In the genomic region with DNA sequence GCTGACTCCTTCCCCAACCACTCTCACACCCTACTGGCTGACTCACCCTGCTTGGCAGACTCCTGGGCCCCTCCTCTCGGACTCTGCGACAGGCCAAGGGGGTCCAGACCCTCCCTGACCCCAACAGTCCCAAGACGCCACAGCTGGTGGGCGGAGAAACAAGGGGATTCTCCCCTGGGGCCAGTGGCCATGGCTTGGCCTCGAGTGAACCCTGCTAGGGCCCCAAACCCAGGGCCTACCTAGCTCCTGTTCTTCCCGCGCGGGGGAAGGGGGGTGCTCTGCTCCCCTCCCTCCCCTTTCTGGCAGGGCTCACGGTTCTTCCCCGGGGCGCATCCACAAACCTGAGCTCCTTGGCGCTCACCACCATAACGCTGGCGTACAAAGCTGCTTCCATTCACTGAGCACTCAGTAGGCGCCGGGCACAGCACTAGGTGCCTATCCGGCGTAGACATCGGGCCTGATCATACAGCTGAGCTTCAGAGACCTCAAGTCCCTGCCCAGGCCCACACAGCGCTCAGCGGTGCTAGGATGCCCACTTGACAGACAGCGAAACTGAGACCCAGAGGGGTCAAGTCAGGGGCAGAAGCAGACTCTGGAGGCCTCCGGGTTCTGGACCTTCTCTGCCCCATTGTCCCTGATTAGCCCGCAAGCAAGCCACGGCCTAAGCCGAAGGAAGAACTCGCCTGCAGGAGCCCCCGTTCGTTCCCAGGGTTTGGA, we compare ENCODE assay signal across 8 cellular contexts. TPM values are rescaled to one million over a fixed set of nuclear protein-coding genes. Genes with fewer than 3 reads are reported as not detected.
DNase-seq lines count a peak whose midpoint lies in the region; ATAC-seq, FAIRE-seq and TF ChIP-seq lines count a peak whose summit lies in the region.

No MANE protein-coding gene starts in this region.

- peaks cover 6% of the 10 kb centered on the region for H3K36me3 Mint-ChIP-seq in glutamatergic neuron (ENCODE audit: unreplicated experiment)

- no peak overlapping the region for H2BK15ac ChIP-seq in IMR-90 (ENCODE audit: low read depth, low read length)

- ATAC-seq in IMR-90 (ENCODE audit: low read depth) (peak; percentile 8; the same call in 1 of the 2 replicates), HG02642 (IDR thresholded peaks at IDR 0.05; ENCODE audit: poor library complexity, unreplicated experiment) (no peak), GM18873 (IDR thresholded peaks at IDR 0.05; ENCODE audit: low FRiP score, unreplicated experiment) (no peak)

- H4K8ac ChIP-seq in IMR-90 (ENCODE audit: low read depth in 2 of 2, low read length in 2 of 2): no peak overlapping the region

- no peak overlapping the region for H3K14ac ChIP-seq in IMR-90 (replicated peaks; ENCODE audit: low read depth, low read length)

- no peak overlapping the region for H3K56ac ChIP-seq in IMR-90 (ENCODE audit: extremely low read depth, insufficient read depth, low read length)

- no peak for TF ChIP-seq POLR2A in IMR-90 (IDR thresholded peaks at IDR 0.05; ENCODE audit: low read depth, low read length)

- peaks cover 23% of the 10 kb centered on the region for H3K27me3 ChIP-seq in IMR-90 (ENCODE audit: control insufficient read depth, insufficient read depth, low read length)

- peaks cover 4% of the 10 kb centered on the region for H3K4me1 Mint-ChIP-seq in glutamatergic neuron (ENCODE audit: low read depth, unreplicated experiment)

- intact Hi-C loops in IMR-90 (cut with micrococcal nuclease): no loop called here

- peaks cover 5% of the 10 kb centered on the region; the same call in 1 of the 2 replicates for H3K9me3 ChIP-seq in IMR-90 (ENCODE audit: control insufficient read depth, insufficient read depth, low read length)

- no peak overlapping the region for H2BK120ac ChIP-seq in IMR-90 (ENCODE audit: low read depth, low read length)

- H2AK5ac ChIP-seq in IMR-90 (ENCODE audit: low read depth, low read length): peak overlapping the region; percentile 5; the same call in 1 of the 2 replicates

- 51% methylated on average over 20 of the region's 29 CpGs; no CpG with 5 or more reads in 1 of the 2 experiments for WGBS in IMR-90 (ENCODE audit: extremely low coverage in 2 of 2, insufficient read length in 1 of 2), 2 experiments

- no peaks in the 10 kb centered on the region for H3K36me3 ChIP-seq in IMR-90 (ENCODE audit: control insufficient read depth, insufficient read depth, low read length)

- no peak overlapping the region for H4K5ac ChIP-seq in IMR-90 (ENCODE audit: low read depth, low read length)

- peaks cover 22% of the 10 kb centered on the region for H3K27me3 Mint-ChIP-seq in glutamatergic neuron (ENCODE audit: unreplicated experiment)

- BruUV-seq in IMR-90 (replicated peaks; lab: Mats Ljungman, UMichigan): no TSS peak

- H2AFZ ChIP-seq in IMR-90 (replicated peaks; ENCODE audit: low read length, poor library complexity): peak overlapping the region; percentile 85

- peaks cover 9% of the 10 kb centered on the region for H3K4me1 ChIP-seq in IMR-90 (ENCODE audit: control insufficient read depth, insufficient read depth, low read length)

- no peak for TF ChIP-seq RAD21 in IMR-90 (IDR thresholded peaks at IDR 0.05; ENCODE audit: low read length)

- no peak overlapping the region for H3K27ac ChIP-seq in IMR-90 (ENCODE audit: insufficient read depth, low read length)

- H3K4me2 ChIP-seq in IMR-90 (ENCODE audit: low read depth, low read length): peak overlapping the region; percentile 71

- dilution Hi-C loops in IMR-90 (cut with HindIII; ENCODE audit: low sequenced_read_pairs, unreplicated experiment): no loop called here

- 0 out of 2 replicates have a peak overlapping the region, but pooled peaks have one; percentile 3 for H3K4ac ChIP-seq in IMR-90 (ENCODE audit: low read depth, low read length)

- H3K4me3 ChIP-seq in IMR-90 (ENCODE audit: insufficient read depth, low read depth, low read length) (peak overlapping the region; percentile 94), retinal pigment epithelial cell (ENCODE audit: low read length) (peak overlapping the region; percentile 51)

- in situ Hi-C loops in IMR-90 (cut with MboI; ENCODE audit: low sequenced_read_pairs): no loop called here

- H3K23ac ChIP-seq in IMR-90 (ENCODE audit: low read depth, low read length): no peak overlapping the region

- peak overlapping the region; percentile 2 for H2AK9ac ChIP-seq in IMR-90 (replicated peaks; ENCODE audit: low read depth, low read length, poor library complexity)

- no peak for FAIRE-seq in urothelium cell line (lab: Jason Lieb, UNC)

- H3K9ac ChIP-seq in IMR-90 (ENCODE audit: low read depth, low read length): peak overlapping the region; percentile 12; the same call in 1 of the 2 replicates

- DNase-seq in IMR-90: no peak
- DNase-seq in activated T-cell treated with anti-CD3 and anti-CD28 coated beads for 48 hours (ENCODE audit: low read depth): peak; percentile 35
- no peak for DNase-seq in glutamatergic neuron
- DNase-seq in retinal pigment epithelial cell (ENCODE audit: low read depth): no peak
- no peak for DNase-seq in GF-D8 (lab: John Stamatoyannopoulos, UW)
- no peak for DNase-seq in urothelium cell line (ENCODE audit: low spot score)

- peak overlapping the region; percentile 15 for H3K4me3 Mint-ChIP-seq in glutamatergic neuron (ENCODE audit: unreplicated experiment)

- H2BK20ac ChIP-seq in IMR-90 (ENCODE audit: low read depth, low read length): no peak overlapping the region

- no peaks in the 10 kb centered on the region for H4K20me1 ChIP-seq in IMR-90 (ENCODE audit: insufficient read depth, low read length)

- no peak overlapping the region for H4K91ac ChIP-seq in IMR-90 (ENCODE audit: insufficient read depth, low read depth, low read length)

- H3K9me3 Mint-ChIP-seq in glutamatergic neuron (ENCODE audit: unreplicated experiment): peaks cover 6% of the 10 kb centered on the region

- TF ChIP-seq CTCF in IMR-90 (conservative IDR thresholded peaks at IDR 0.05; ENCODE audit: low read depth, low read length): no peak
- TF ChIP-seq CTCF in glutamatergic neuron (IDR thresholded peaks at IDR 0.05; ENCODE audit: partially characterized antibody, unreplicated experiment): no peak
- no peak for TF ChIP-seq CTCF in retinal pigment epithelial cell (conservative IDR thresholded peaks at IDR 0.05; ENCODE audit: low read depth, low read length)

- no peak overlapping the region for H2BK5ac ChIP-seq in IMR-90 (ENCODE audit: low read depth, low read length, poor library complexity, severe bottlenecking)

- H3K9me1 ChIP-seq in IMR-90 (ENCODE audit: insufficient read depth, low read length): peaks cover 4% of the 10 kb centered on the region; the same call in 1 of the 2 replicates

- H3K18ac ChIP-seq in IMR-90 (ENCODE audit: low read depth, low read length): no peak overlapping the region

- H3K27ac Mint-ChIP-seq in glutamatergic neuron (ENCODE audit: unreplicated experiment): no peak overlapping the region

- peaks cover 0 to 8% of the 10 kb centered on the region in 2 experiments; a peak in 2 of 4 replicates for H3K79me1 ChIP-seq in IMR-90 (ENCODE audit: low read depth in 1 of 2, low read length in 2 of 2)

- CTCF ChIA-PET in IMR-90 (lab: Yijun Ruan, JAX): no interaction called here

- POLR2A ChIA-PET in IMR-90 (lab: Charles Lee; ENCODE audit: unreplicated experiment): no interaction called here

TF ChIP-seq in IMR-90, 13 proteins besides CTCF, POLR2A, EP300 and RAD21:
- TF ChIP-seq CEBPB (IDR thresholded peaks at IDR 0.05; ENCODE audit: low read depth, low read length) (no peak), RCOR1 (IDR thresholded peaks at IDR 0.05; ENCODE audit: insufficient replicate concordance, low read length) (peak; percentile 29)

RNA-seq across cellular contexts. Expression of a gene that starts 0.6 kb away (rescaled TPM):
- total RNA-seq in IMR-90 (2012; rRNA removed) (6.9 and 8.1 TPM in 2 replicates), glutamatergic neuron (ENCODE audit: unreplicated experiment) (3.1 TPM)
- polyA plus RNA-seq in IMR-90 (2012; rRNA removed): 11.0 and 11.6 TPM in 2 replicates
- 9.8 and 15.3 TPM in 2 replicates for polyA plus RNA-seq in IMR-90 (2012; cell fraction: cytosol; rRNA removed)
- polyA plus RNA-seq in IMR-90 (2012; cell fraction: nucleus; rRNA removed; ENCODE audit: low replicate concordance): 31.5 and 33.0 TPM in 2 replicates
